ENCODE assay signal across 22 cellular contexts in genomic region chr6:163816441-163816840, GRCh38.
"Had no signal": no experiment of that assay in that cellular context is flagged by ENCODE, and none has a peak within 500 bp of the region (broad histone marks: within the 10 kb centered on the region; RNA-seq: fewer than 3 reads in every experiment).

No MANE protein-coding gene starts in this region.

- ATAC-seq: effector memory CD8-positive, alpha-beta T cell; esophagus mucosa; foreskin keratinocyte; gastroesophageal sphincter; heart left ventricle; left cardiac atrium; left lung; left ventricle myocardium superior; lower lobe of right lung; mucosa of descending colon; naive thymus-derived CD8-positive, alpha-beta T cell had no signal

- H3K27me3 ChIP-seq: colonic mucosa, foreskin keratinocyte, gastroesophageal sphincter, heart left ventricle, hepatocyte, left lung had no signal

- H3K36me3 ChIP-seq: colonic mucosa, gastroesophageal sphincter, heart left ventricle, left lung, lower lobe of right lung had no signal

- H3K4me1 ChIP-seq: colonic mucosa, foreskin keratinocyte, left lung, lower lobe of right lung had no signal

- H2AFZ ChIP-seq: hepatocyte had no signal

- DNase-seq: colonic mucosa; cortex of kidney; effector CD8-positive, alpha-beta T cell; effector memory CD8-positive, alpha-beta T cell; endodermal cell; erythroblast; foreskin keratinocyte; heart left ventricle; hypothalamus; immature natural killer cell; left cardiac atrium; left lung; left ventricle myocardium superior; lower lobe of right lung; mesenchymal stem cell; mucosa of descending colon; naive B cell; naive thymus-derived CD8-positive, alpha-beta T cell had no signal

- H3K27ac ChIP-seq: colonic mucosa, epithelial cell of prostate, foreskin keratinocyte, gastroesophageal sphincter, heart left ventricle, hepatocyte, left lung, lower lobe of right lung had no signal

- H3K4me2 ChIP-seq: hepatocyte had no signal

- H3K9me3 ChIP-seq: colonic mucosa, gastroesophageal sphincter, heart left ventricle, left lung, lower lobe of right lung, mucosa of descending colon had no signal

- H3K4me3 ChIP-seq: colonic mucosa, gastroesophageal sphincter, heart left ventricle, hepatocyte, left lung, lower lobe of right lung, mucosa of descending colon had no signal
